In genomic region chr5:8458038-8458383, GRCh38 we compare ENCODE assay signal across 8 cellular contexts.
A peak's percentile ranks its signal among the peaks of the same experiment; 100 is the strongest.
DNase-seq lines count a peak whose midpoint lies in the region; ATAC-seq and TF ChIP-seq lines count a peak whose summit lies in the region.

No MANE protein-coding gene starts in this region.

- H3K4me3 Mint-ChIP-seq in T-helper 17 cell: peak overlapping the region; percentile 92

- 27 to 63% (median 45%) methylated on average over 19 to 22 of the region's 22 CpGs for WGBS in ovary, 3 donors

- H3K27me3 Mint-ChIP-seq in T-helper 17 cell: no peaks in the 10 kb centered on the region

- H3K36me3 ChIP-seq in ovary: no peaks in the 10 kb centered on the region

- H3K27ac Mint-ChIP-seq in T-helper 17 cell: no peak overlapping the region

- peak overlapping the region; percentile 69 to 73 for H3K27ac ChIP-seq in ovary

- no peaks in the 10 kb centered on the region for H3K4me1 ChIP-seq in ovary (ENCODE audit: insufficient read depth)

- no peak for TF ChIP-seq POLR2A in ovary (IDR thresholded peaks at IDR 0.05)

- H3K9me3 ChIP-seq in T-helper 17 cell (ENCODE audit: control insufficient read depth, low read length, poor library complexity, severe bottlenecking): no peaks in the 10 kb centered on the region
- no peaks in the 10 kb centered on the region for H3K9me3 ChIP-seq in ovary

- H3K36me3 Mint-ChIP-seq in T-helper 17 cell (ENCODE audit: low read depth): peaks cover 2% of the 10 kb centered on the region

- no peak for TF ChIP-seq EP300 in ovary (IDR thresholded peaks at IDR 0.05)

- peaks cover 6% of the 10 kb centered on the region for H3K4me1 Mint-ChIP-seq in T-helper 17 cell

- TF ChIP-seq CTCF in ovary (IDR thresholded peaks at IDR 0.05): no peak

- ATAC-seq in HG02759 (IDR thresholded peaks at IDR 0.05; ENCODE audit: unreplicated experiment): peak; percentile 25
- ATAC-seq in T-helper 17 cell: peak; percentile 13
- no peak for ATAC-seq in HG03442 (IDR thresholded peaks at IDR 0.05; ENCODE audit: unreplicated experiment)

- no peaks in the 10 kb centered on the region for H3K27me3 ChIP-seq in ovary

- peak overlapping the region; percentile 69 for H3K4me3 ChIP-seq in ovary

- intact Hi-C loops in ovary (cut with DNase I): no loop called here

- DNase-seq in NCI-H1105 treated with DMSO at 0.1 percent for 48 hours (lab: John Stamatoyannopoulos, UW) (peak; percentile 15), NCI-H1105 (lab: John Stamatoyannopoulos, UW) (no peak), T-helper 17 cell (peak in 1 of 3 donors; percentile 24), fibroblast of gingiva (ENCODE audit: low read depth) (peak; percentile 16), ovary (no peak), OCI-M2 (lab: John Stamatoyannopoulos, UW; ENCODE audit: unreplicated experiment) (no peak)

Comparison
In these comparisons a context has a peak if more than half of its experiments do, and no peak if none do; other contexts are left out.
1. DNase-seq: peak in NCI-H1105 treated with DMSO at 0.1 percent for 48 hours (single experiment) and fibroblast of gingiva (single experiment); none in NCI-H1105 (single experiment), ovary (0 of 5) and OCI-M2 (single experiment).